Comparison of ENCODE assay signal across 8 cellular contexts in genomic region chr3:5017953-5018531, GRCh38. TPM values are rescaled to one million over a fixed set of nuclear protein-coding genes. Genes with fewer than 3 reads are reported as not detected.
DNase-seq lines count a peak whose midpoint lies in the region; ATAC-seq and TF ChIP-seq lines count a peak whose summit lies in the region.

No MANE protein-coding gene starts in this region.

- TF ChIP-seq CTCF in fibroblast of the aortic adventitia (IDR thresholded peaks at IDR 0.05; ENCODE audit: insufficient read depth, low read length) = no peak

- no peak for ATAC-seq in HG03135 (IDR thresholded peaks at IDR 0.05; ENCODE audit: unreplicated experiment)

- H3K4me3 ChIP-seq in fibroblast of the aortic adventitia (ENCODE audit: low read depth, low read length) = no peak overlapping the region

- peak; percentile 66 for DNase-seq in Daoy (ENCODE audit: low read depth)
- peak; percentile 50 to 63 for DNase-seq in SW 1271 (lab: John Stamatoyannopoulos, UW)
- DNase-seq in fibroblast of the aortic adventitia (ENCODE audit: low read depth) = peak; percentile 95
- DNase-seq in retina = peak; percentile 24
- DNase-seq in SHP77 treated with DMSO at 0.1 percent for 48 hours (lab: John Stamatoyannopoulos, UW) = no peak
- no peak for DNase-seq in hippocampal formation (lab: John Stamatoyannopoulos, UW)
- DNase-seq in COR-L47 (lab: John Stamatoyannopoulos, UW) = no peak

RNA-seq across cellular contexts. Expression of gene BHLHE40, which starts 38.8 kb away (rescaled TPM):
- total RNA-seq in Daoy (2014; rRNA removed; shearing (Covaris generic)) = 5.3 and 11.1 TPM in 2 replicates
- total RNA-seq in fibroblast of the aortic adventitia (ENCODE audit: low replicate concordance) = 22.9 and 36.1 TPM in 2 replicates

Comparison
In these comparisons a context has a peak if more than half of its experiments do, and no peak if none do; other contexts are left out.
1. DNase-seq: peak in Daoy (single experiment), SW 1271 (2 of 2), fibroblast of the aortic adventitia (single experiment) and retina (single experiment); none in SHP77 treated with DMSO at 0.1 percent for 48 hours (single experiment), hippocampal formation (0 of 2) and COR-L47 (single experiment).